In genomic region chr10:60820093-60820769, GRCh38 we compare ENCODE assay signal across 8 cellular contexts. TPM values are rescaled to one million over a fixed set of nuclear protein-coding genes. Genes with fewer than 3 reads are reported as not detected.
DNase-seq lines count a peak whose midpoint lies in the region; ATAC-seq and TF ChIP-seq lines count a peak whose summit lies in the region.

No MANE protein-coding gene starts in this region.

- in situ Hi-C loops in astrocyte of the spinal cord (cut with HindIII; ENCODE audit: low sequenced_read_pairs): no loop called here

- H3K4me3 ChIP-seq in astrocyte of the spinal cord (ENCODE audit: low read depth, low read length): no peak overlapping the region

- DNase-seq in NCI-H82 (lab: John Stamatoyannopoulos, UW) (peak; percentile 23), NCI-H82 treated with DMSO at 0.1 percent for 48 hours (lab: John Stamatoyannopoulos, UW; ENCODE audit: unreplicated experiment) (no peak), astrocyte of the spinal cord (ENCODE audit: low read depth, low spot score) (peak; percentile 88), pulmonary artery endothelial cell (ENCODE audit: low read depth, low spot score) (peak; percentile 20), GDM1 (lab: John Stamatoyannopoulos, UW) (no peak), sciatic nerve (ENCODE audit: low spot score) (no peak), OCI-M2 (lab: John Stamatoyannopoulos, UW; ENCODE audit: unreplicated experiment) (no peak)

- peak; percentile 72 for ATAC-seq in HG03039 (IDR thresholded peaks at IDR 0.05; ENCODE audit: unreplicated experiment)
- no peak for ATAC-seq in sciatic nerve

- TF ChIP-seq CTCF in astrocyte of the spinal cord (IDR thresholded peaks at IDR 0.05; ENCODE audit: low read depth, low read length): peak; percentile 65

- intact Hi-C loops in sciatic nerve (cut with DNase I): loop anchor here (10.0 kb wide), 1 partner anchor 145 kb away; no protein-coding TSS in a partner anchor

RNA-seq across cellular contexts. Expression of gene CDK1, which starts 42.0 kb away (rescaled TPM):
- total RNA-seq in pulmonary artery endothelial cell: 44.6 and 88.6 TPM in 2 replicates
- 1.6 TPM for total RNA-seq in sciatic nerve

Comparison
In these comparisons a context has a peak if more than half of its experiments do, and no peak if none do; other contexts are left out.
1. DNase-seq: peak in NCI-H82 (single experiment), astrocyte of the spinal cord (single experiment) and pulmonary artery endothelial cell (single experiment); none in NCI-H82 treated with DMSO at 0.1 percent for 48 hours (single experiment), GDM1 (single experiment), sciatic nerve (single experiment) and OCI-M2 (single experiment).
2. RNA of gene CDK1, which starts 42.0 kb away (total RNA-seq): 44.6 to 88.6 TPM in pulmonary artery endothelial cell; 1.6 TPM in sciatic nerve (single experiment); every median in the first group is over 10 times any median in the second.